In the genomic region with DNA sequence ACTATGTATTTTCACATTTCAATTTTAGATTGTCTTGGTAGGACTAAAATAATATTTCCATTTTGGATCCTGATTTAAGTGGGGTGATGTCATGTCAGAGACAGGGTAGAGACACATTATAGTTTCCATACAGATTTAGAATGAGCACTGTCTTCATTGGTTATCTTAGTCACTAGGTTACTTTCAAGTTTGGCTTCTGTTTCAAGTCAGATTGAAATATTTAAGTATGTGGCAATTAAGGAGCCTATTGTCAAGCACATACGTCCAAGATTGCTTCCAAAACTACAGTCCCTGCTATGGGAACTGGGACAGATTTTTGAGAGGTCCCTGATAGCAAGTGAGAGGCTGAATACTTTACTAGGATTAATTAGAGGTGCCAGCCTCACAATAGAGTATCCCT, we compare ENCODE assay signal across 1 cellular context.
TF ChIP-seq lines count a peak whose summit lies in the region.

No MANE protein-coding gene starts in this region.

TF ChIP-seq in WTC11, 78 proteins besides CTCF, POLR2A, EP300 and RAD21 (continued from another document):
- TF ChIP-seq, protein P1, sequence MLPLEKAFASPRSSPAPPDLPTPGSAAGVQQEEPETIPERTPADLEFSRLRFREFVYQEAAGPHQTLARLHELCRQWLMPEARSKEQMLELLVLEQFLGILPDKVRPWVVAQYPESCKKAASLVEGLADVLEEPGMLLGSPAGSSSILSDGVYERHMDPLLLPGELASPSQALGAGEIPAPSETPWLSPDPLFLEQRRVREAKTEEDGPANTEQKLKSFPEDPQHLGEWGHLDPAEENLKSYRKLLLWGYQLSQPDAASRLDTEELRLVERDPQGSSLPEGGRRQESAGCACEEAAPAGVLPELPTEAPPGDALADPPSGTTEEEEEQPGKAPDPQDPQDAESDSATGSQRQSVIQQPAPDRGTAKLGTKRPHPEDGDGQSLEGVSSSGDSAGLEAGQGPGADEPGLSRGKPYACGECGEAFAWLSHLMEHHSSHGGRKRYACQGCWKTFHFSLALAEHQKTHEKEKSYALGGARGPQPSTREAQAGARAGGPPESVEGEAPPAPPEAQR (CRISPR knock-in tag; IDR thresholded peaks at IDR 0.05) = no peak
- no peak for TF ChIP-seq CBFB (CRISPR knock-in tag; IDR thresholded peaks at IDR 0.05; ENCODE audit: low read depth)
- TF ChIP-seq, protein P2, sequence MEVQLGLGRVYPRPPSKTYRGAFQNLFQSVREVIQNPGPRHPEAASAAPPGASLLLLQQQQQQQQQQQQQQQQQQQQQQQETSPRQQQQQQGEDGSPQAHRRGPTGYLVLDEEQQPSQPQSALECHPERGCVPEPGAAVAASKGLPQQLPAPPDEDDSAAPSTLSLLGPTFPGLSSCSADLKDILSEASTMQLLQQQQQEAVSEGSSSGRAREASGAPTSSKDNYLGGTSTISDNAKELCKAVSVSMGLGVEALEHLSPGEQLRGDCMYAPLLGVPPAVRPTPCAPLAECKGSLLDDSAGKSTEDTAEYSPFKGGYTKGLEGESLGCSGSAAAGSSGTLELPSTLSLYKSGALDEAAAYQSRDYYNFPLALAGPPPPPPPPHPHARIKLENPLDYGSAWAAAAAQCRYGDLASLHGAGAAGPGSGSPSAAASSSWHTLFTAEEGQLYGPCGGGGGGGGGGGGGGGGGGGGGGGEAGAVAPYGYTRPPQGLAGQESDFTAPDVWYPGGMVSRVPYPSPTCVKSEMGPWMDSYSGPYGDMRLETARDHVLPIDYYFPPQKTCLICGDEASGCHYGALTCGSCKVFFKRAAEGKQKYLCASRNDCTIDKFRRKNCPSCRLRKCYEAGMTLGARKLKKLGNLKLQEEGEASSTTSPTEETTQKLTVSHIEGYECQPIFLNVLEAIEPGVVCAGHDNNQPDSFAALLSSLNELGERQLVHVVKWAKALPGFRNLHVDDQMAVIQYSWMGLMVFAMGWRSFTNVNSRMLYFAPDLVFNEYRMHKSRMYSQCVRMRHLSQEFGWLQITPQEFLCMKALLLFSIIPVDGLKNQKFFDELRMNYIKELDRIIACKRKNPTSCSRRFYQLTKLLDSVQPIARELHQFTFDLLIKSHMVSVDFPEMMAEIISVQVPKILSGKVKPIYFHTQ (CRISPR knock-in tag; IDR thresholded peaks at IDR 0.05) = no peak
- no peak for TF ChIP-seq ETV6 (CRISPR knock-in tag; IDR thresholded peaks at IDR 0.05)
- no peak for TF ChIP-seq NR1H2 (CRISPR knock-in tag; IDR thresholded peaks at IDR 0.05)
- TF ChIP-seq ZNF317 (CRISPR knock-in tag; IDR thresholded peaks at IDR 0.05; ENCODE audit: borderline replicate concordance, low read depth) = no peak
- no peak for TF ChIP-seq TEAD1 (CRISPR knock-in tag; IDR thresholded peaks at IDR 0.05)
- TF ChIP-seq, protein P3, sequence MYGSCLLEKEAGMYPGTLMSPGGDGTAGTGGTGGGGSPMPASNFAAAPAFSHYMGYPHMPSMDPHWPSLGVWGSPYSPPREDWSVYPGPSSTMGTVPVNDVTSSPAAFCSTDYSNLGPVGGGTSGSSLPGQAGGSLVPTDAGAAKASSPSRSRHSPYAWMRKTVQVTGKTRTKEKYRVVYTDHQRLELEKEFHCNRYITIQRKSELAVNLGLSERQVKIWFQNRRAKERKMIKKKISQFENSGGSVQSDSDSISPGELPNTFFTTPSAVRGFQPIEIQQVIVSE (CRISPR knock-in tag; IDR thresholded peaks at IDR 0.05; ENCODE audit: borderline replicate concordance) = no peak
- TF ChIP-seq, protein P4, sequence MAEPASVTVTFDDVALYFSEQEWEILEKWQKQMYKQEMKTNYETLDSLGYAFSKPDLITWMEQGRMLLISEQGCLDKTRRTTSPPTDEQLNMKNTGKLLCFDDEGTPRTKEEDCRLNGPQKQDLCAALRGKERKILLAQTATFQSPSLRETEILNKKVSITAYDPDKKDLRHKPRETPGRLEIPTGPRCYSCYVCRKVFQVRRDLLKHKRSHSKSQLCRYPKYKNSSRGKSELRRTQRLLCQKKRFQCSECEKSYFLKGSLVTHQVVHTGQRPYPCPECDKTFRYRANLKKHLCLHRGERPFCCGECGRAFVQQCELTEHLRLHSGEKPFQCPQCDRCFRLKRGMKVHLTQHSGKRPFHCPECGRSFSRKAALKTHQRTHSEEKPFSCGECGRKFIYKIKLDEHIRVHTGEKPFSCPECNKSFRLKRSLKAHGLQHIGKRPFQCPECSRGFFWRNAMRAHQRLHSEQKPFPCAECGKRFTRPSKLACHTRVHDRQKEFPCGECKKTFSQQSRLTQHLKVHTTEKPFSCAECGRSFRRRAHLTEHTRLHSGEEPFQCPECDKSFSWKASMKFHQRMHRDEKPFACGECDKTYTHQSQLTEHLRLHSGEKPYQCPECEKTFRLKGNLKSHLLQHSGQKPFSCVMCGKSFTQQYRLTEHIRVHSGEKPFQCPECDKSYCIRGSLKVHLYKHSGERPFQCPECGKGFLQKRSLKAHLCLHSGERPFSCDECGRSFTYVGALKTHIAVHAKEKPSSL (CRISPR knock-in tag; conservative IDR thresholded peaks at IDR 0.05) = no peak
TF ChIP-seq in WTC11: peak in this region for 0.
